In genomic region chr7:151392426-151392825, GRCh38 we compare ENCODE assay signal across 33 cellular contexts. TPM values are rescaled to one million over a fixed set of nuclear protein-coding genes. Genes with fewer than 3 reads are reported as not detected.
"Had no signal": no experiment of that assay in that cellular context is flagged by ENCODE, and none has a peak within 500 bp of the region (broad histone marks: within the 10 kb centered on the region; RNA-seq: fewer than 3 reads in every experiment).

No MANE protein-coding gene starts in this region.

- H3K4me3 Mint-ChIP-seq: activated CD4-positive, alpha-beta T cell treated with anti-CD3 and anti-CD28 coated beads for 36 hours; activated CD4-positive, alpha-beta T cell treated with anti-CD3 and anti-CD28 coated beads, Interleukin-2, amount 10 ng/mL, durations not matched to agents 24 days and 14 days; activated CD8-positive, alpha-beta T cell treated with anti-CD3 and anti-CD28 coated beads for 36 hours; activated naive CD4-positive, alpha-beta T cell treated with anti-CD3 and anti-CD28 coated beads for 36 hours; activated naive CD4-positive, alpha-beta T cell treated with anti-CD3 and anti-CD28 coated beads, Interleukin-2, amount 50 U/mL, for 24 hours; activated naive CD8-positive, alpha-beta T cell treated with anti-CD3 and anti-CD28 coated beads for 36 hours; activated T-helper 1 cell treated with anti-CD3 and anti-CD28 coated beads, Interleukin-12 subunit alpha, Interleukin-12 subunit beta, Interleukin-2, Interleukin-4 antibody, amounts not matched to agents 30 ng/mL and 10 ng/mL and 1 ng/mL, durations not matched to agents 14 hours and 24 hours and 36 hours; brain; effector memory CD8-positive, alpha-beta T cell; T-helper 17 cell; T-helper 2 cell treated with Interferon-gamma antibody and Interleukin-4, amounts not matched to agents 5 μg/mL and 100 μg/mL, for 36 hours had no signal

- H3K9me3 ChIP-seq: ascending aorta, breast epithelium, esophagus muscularis mucosa, gastrocnemius medialis had no signal

- H3K27me3 Mint-ChIP-seq: activated CD4-positive, alpha-beta T cell treated with anti-CD3 and anti-CD28 coated beads for 36 hours; activated CD8-positive, alpha-beta T cell treated with anti-CD3 and anti-CD28 coated beads for 36 hours; activated naive CD4-positive, alpha-beta T cell treated with anti-CD3 and anti-CD28 coated beads, Interleukin-2, amount 50 U/mL, for 24 hours; activated naive CD8-positive, alpha-beta T cell treated with anti-CD3 and anti-CD28 coated beads for 36 hours; brain; T-helper 17 cell had no signal

- H3K4me1 ChIP-seq: ascending aorta, esophagus muscularis mucosa, foreskin keratinocyte, gastrocnemius medialis had no signal

- H3K27me3 ChIP-seq: ascending aorta, breast epithelium, cardiac muscle cell had no signal

- H3K4me1 Mint-ChIP-seq: activated CD4-positive, alpha-beta T cell treated with anti-CD3 and anti-CD28 coated beads for 36 hours; activated CD4-positive, alpha-beta T cell treated with anti-CD3 and anti-CD28 coated beads, Interleukin-2, amount 10 ng/mL, durations not matched to agents 24 days and 14 days; activated naive CD4-positive, alpha-beta T cell treated with anti-CD3 and anti-CD28 coated beads, Interleukin-2, amount 50 U/mL, for 24 hours; activated naive CD8-positive, alpha-beta T cell treated with anti-CD3 and anti-CD28 coated beads for 36 hours; brain had no signal

- H3K36me3 ChIP-seq: ascending aorta, breast epithelium, cardiac muscle cell, esophagus muscularis mucosa, gastrocnemius medialis had no signal

- H3K27ac ChIP-seq: ascending aorta, breast epithelium, cardiac muscle cell, coronary artery, esophagus muscularis mucosa, foreskin keratinocyte, gastrocnemius medialis had no signal

- DNase-seq: activated CD4-positive, alpha-beta T cell treated with anti-CD3 and anti-CD28 coated beads for 36 hours; activated CD4-positive, alpha-beta T cell treated with anti-CD3 and anti-CD28 coated beads, Interleukin-2, amount 10 ng/mL, durations not matched to agents 24 days and 14 days; activated CD4-positive, alpha-beta T cell treated with anti-CD3 and anti-CD28 coated beads, Interleukin-2, amount 50 U/mL, for 48 hours; activated CD4-positive, CD25-positive, alpha-beta regulatory T cell; activated CD4-positive, CD25-positive, alpha-beta regulatory T cell treated with anti-CD3 and anti-CD28 coated beads, Interleukin-2, amount 50 U/mL, for 72 hours; activated CD8-positive, alpha-beta memory T cell treated with anti-CD3 and anti-CD28 coated beads for 24 hours; activated CD8-positive, alpha-beta T cell treated with anti-CD3 and anti-CD28 coated beads for 36 hours; activated effector memory CD4-positive, alpha-beta T cell treated with anti-CD3 and anti-CD28 coated beads, Interleukin-2, amount 50 U/mL, for 16 hours; activated naive CD4-positive, alpha-beta T cell treated with anti-CD3 and anti-CD28 coated beads for 36 hours; activated naive CD8-positive, alpha-beta T cell treated with anti-CD3 and anti-CD28 coated beads for 36 hours; activated T-cell treated with anti-CD3 and anti-CD28 coated beads, Interleukin-2, amount 50 U/mL, for 48 hours; central memory CD4-positive, alpha-beta T cell; cerebellar nuclear complex; dermis blood vessel endothelial cell; effector CD4-positive, alpha-beta T cell; effector memory CD8-positive, alpha-beta T cell; erythroblast; foreskin keratinocyte; gastrocnemius medialis; glutamatergic neuron; T-helper 1 cell; T-helper 17 cell; T1000 had no signal

- H3K27ac Mint-ChIP-seq: activated CD4-positive, alpha-beta T cell treated with anti-CD3 and anti-CD28 coated beads for 36 hours; activated CD4-positive, alpha-beta T cell treated with anti-CD3 and anti-CD28 coated beads, Interleukin-2, amount 10 ng/mL, durations not matched to agents 24 days and 14 days; activated CD8-positive, alpha-beta T cell treated with anti-CD3 and anti-CD28 coated beads for 36 hours; activated naive CD4-positive, alpha-beta T cell treated with anti-CD3 and anti-CD28 coated beads for 36 hours; activated naive CD4-positive, alpha-beta T cell treated with anti-CD3 and anti-CD28 coated beads, Interleukin-2, amount 50 U/mL, for 24 hours; activated naive CD8-positive, alpha-beta T cell treated with anti-CD3 and anti-CD28 coated beads for 36 hours; activated T-helper 1 cell treated with anti-CD3 and anti-CD28 coated beads, Interleukin-12 subunit alpha, Interleukin-12 subunit beta, Interleukin-2, Interleukin-4 antibody, amounts not matched to agents 30 ng/mL and 10 ng/mL and 1 ng/mL, durations not matched to agents 14 hours and 24 hours and 36 hours; activated T-helper 2 cell treated with anti-CD3 and anti-CD28 coated beads, Interferon-gamma antibody, Interleukin-2, Interleukin-4, amounts not matched to agents 10 μg/mL and 5 μg/mL and 100 μg/mL, durations not matched to agents 14 hours and 24 hours and 36 hours; brain; T-helper 17 cell; T-helper 2 cell treated with Interferon-gamma antibody and Interleukin-4, amounts not matched to agents 5 μg/mL and 100 μg/mL, for 36 hours had no signal

- H3K36me3 Mint-ChIP-seq: activated naive CD4-positive, alpha-beta T cell treated with anti-CD3 and anti-CD28 coated beads, Interleukin-2, amount 50 U/mL, for 24 hours; activated naive CD8-positive, alpha-beta T cell treated with anti-CD3 and anti-CD28 coated beads for 36 hours had no signal

- H3K4me3 ChIP-seq: ascending aorta, breast epithelium, cardiac muscle cell, coronary artery, esophagus muscularis mucosa, gastrocnemius medialis had no signal

- ATAC-seq: activated CD4-positive, alpha-beta T cell treated with anti-CD3 and anti-CD28 coated beads for 36 hours; activated CD8-positive, alpha-beta T cell treated with anti-CD3 and anti-CD28 coated beads for 36 hours; effector memory CD8-positive, alpha-beta T cell; foreskin keratinocyte; gastrocnemius medialis; T-helper 17 cell had no signal

- H3K9me3 Mint-ChIP-seq: activated CD4-positive, alpha-beta T cell treated with anti-CD3 and anti-CD28 coated beads, Interleukin-2, amount 10 ng/mL, durations not matched to agents 24 days and 14 days; activated CD8-positive, alpha-beta T cell treated with anti-CD3 and anti-CD28 coated beads for 36 hours; activated naive CD4-positive, alpha-beta T cell treated with anti-CD3 and anti-CD28 coated beads for 36 hours; activated naive CD4-positive, alpha-beta T cell treated with anti-CD3 and anti-CD28 coated beads, Interleukin-2, amount 50 U/mL, for 24 hours; activated T-helper 1 cell treated with anti-CD3 and anti-CD28 coated beads, Interleukin-12 subunit alpha, Interleukin-12 subunit beta, Interleukin-2, Interleukin-4 antibody, amounts not matched to agents 30 ng/mL and 10 ng/mL and 1 ng/mL, durations not matched to agents 14 hours and 24 hours and 36 hours; activated T-helper 2 cell treated with anti-CD3 and anti-CD28 coated beads, Interferon-gamma antibody, Interleukin-2, Interleukin-4, amounts not matched to agents 10 μg/mL and 5 μg/mL and 100 μg/mL, durations not matched to agents 14 hours and 24 hours and 36 hours; brain; effector memory CD8-positive, alpha-beta T cell; T-helper 2 cell treated with Interferon-gamma antibody and Interleukin-4, amounts not matched to agents 5 μg/mL and 100 μg/mL, for 36 hours had no signal

RNA-seq across cellular contexts. Expression of gene WDR86, which starts 17.4 kb away (rescaled TPM):
- total RNA-seq: activated CD4-positive, alpha-beta T cell treated with anti-CD3 and anti-CD28 coated beads for 36 hours; activated CD4-positive, alpha-beta T cell treated with anti-CD3 and anti-CD28 coated beads, Interleukin-2, amount 10 ng/mL, durations not matched to agents 24 days and 14 days; activated naive CD4-positive, alpha-beta T cell treated with anti-CD3 and anti-CD28 coated beads for 36 hours; activated naive CD8-positive, alpha-beta T cell treated with anti-CD3 and anti-CD28 coated beads for 36 hours; activated T-helper 1 cell treated with anti-CD3 and anti-CD28 coated beads, Interleukin-12 subunit alpha, Interleukin-12 subunit beta, Interleukin-2, Interleukin-4 antibody, amounts not matched to agents 30 ng/mL and 10 ng/mL and 1 ng/mL, durations not matched to agents 14 hours and 24 hours and 36 hours; activated T-helper 2 cell treated with anti-CD3 and anti-CD28 coated beads, Interferon-gamma antibody, Interleukin-2, Interleukin-4, amounts not matched to agents 10 μg/mL and 5 μg/mL and 100 μg/mL, durations not matched to agents 14 hours and 24 hours and 36 hours; dermis blood vessel endothelial cell; foreskin keratinocyte had no signal
- polyA plus RNA-seq: foreskin keratinocyte had no signal

RNA-seq across cellular contexts. Expression of gene CRYGN, which starts 47.5 kb away (rescaled TPM):
- total RNA-seq: activated CD4-positive, alpha-beta T cell treated with anti-CD3 and anti-CD28 coated beads, Interleukin-2, amount 10 ng/mL, durations not matched to agents 24 days and 14 days; activated naive CD4-positive, alpha-beta T cell treated with anti-CD3 and anti-CD28 coated beads for 36 hours; activated T-helper 1 cell treated with anti-CD3 and anti-CD28 coated beads, Interleukin-12 subunit alpha, Interleukin-12 subunit beta, Interleukin-2, Interleukin-4 antibody, amounts not matched to agents 30 ng/mL and 10 ng/mL and 1 ng/mL, durations not matched to agents 14 hours and 24 hours and 36 hours; activated T-helper 2 cell treated with anti-CD3 and anti-CD28 coated beads, Interferon-gamma antibody, Interleukin-2, Interleukin-4, amounts not matched to agents 10 μg/mL and 5 μg/mL and 100 μg/mL, durations not matched to agents 14 hours and 24 hours and 36 hours; ascending aorta; dermis blood vessel endothelial cell; foreskin keratinocyte; gastrocnemius medialis had no signal
- polyA plus RNA-seq: foreskin keratinocyte had no signal
